8 cellular contexts compared by ENCODE assay signal in the genomic region with DNA sequence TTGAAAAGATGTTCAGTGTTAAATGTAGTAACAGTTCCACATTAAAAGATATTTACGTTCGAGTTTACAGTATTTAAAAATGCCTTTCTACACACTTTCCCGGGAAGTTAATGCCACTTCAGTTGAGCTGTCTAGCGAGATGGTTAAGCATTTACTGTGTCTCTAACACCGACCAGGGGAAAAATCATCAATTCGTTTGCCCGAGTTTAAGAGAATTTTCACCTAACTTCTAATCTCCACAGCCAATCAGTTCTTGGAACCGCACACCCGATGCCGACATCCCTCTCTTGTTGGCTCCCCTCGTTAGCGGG. TPM values are rescaled to one million over a fixed set of nuclear protein-coding genes. Genes with fewer than 3 reads are reported as not detected.
DNase-seq lines count a peak whose midpoint lies in the region; ATAC-seq and TF ChIP-seq lines count a peak whose summit lies in the region.

No MANE protein-coding gene starts in this region.

- H3K4me3 ChIP-seq in BLaER1 (peak overlapping the region; percentile 81), choroid plexus epithelial cell (ENCODE audit: low read depth, low read length) (peak overlapping the region; percentile 99)
- peak overlapping the region; percentile 93 for H3K4me3 ChIP-seq in Jurkat, Clone E6-1 (ENCODE audit: low read length)

- H3K9me3 Mint-ChIP-seq in naive thymus-derived CD8-positive, alpha-beta T cell = peaks cover 0 to 3% (median 0%) of the 10 kb centered on the region in 9 donors

- H3K4me1 ChIP-seq in BLaER1 = peaks cover 60% of the 10 kb centered on the region

- H3K9ac ChIP-seq in BLaER1 = peak overlapping the region; percentile 97; the same call in 1 of the 2 replicates

- H3K27me3 ChIP-seq in BLaER1 = no peaks in the 10 kb centered on the region

- H3K27me3 Mint-ChIP-seq in naive thymus-derived CD8-positive, alpha-beta T cell = peaks cover 0 to 2% (median 0%) of the 10 kb centered on the region in 5 donors

- POLR2A ChIA-PET in naive thymus-derived CD8-positive, alpha-beta T cell (lab: Charles Lee) = interaction anchor here (0.7 to 2.5 kb wide), 19 partner anchors 10 to 1255 kb away, joined by 3 to 37 read pairs (median 5); partner anchors contain the start of genes CDYL, ECI2, FAM50B and WRNIP1

- peaks cover 43% of the 10 kb centered on the region for H4K20me1 ChIP-seq in BLaER1

- TF ChIP-seq CTCF in choroid plexus epithelial cell (conservative IDR thresholded peaks at IDR 0.05; ENCODE audit: low read depth, low read length) = no peak

- DNase-seq in Jurkat, Clone E6-1 (ENCODE audit: low read depth, low spot score) = no peak
- DNase-seq in choroid plexus epithelial cell (ENCODE audit: low read depth) (no peak), iPS-NIHi7 (ENCODE audit: extremely low spot score) (no peak), T-helper 9 cell (no peak), NCI-H526 (lab: John Stamatoyannopoulos, UW) (no peak)
- no peak for DNase-seq in naive thymus-derived CD8-positive, alpha-beta T cell
- DNase-seq in stimulated activated CD4-positive, alpha-beta T cell treated with anti-CD3 and anti-CD28 coated beads, Interleukin-1b, Interleukin-23, amount 100 ng/mL, for 48 hours = no peak

- H3K36me3 Mint-ChIP-seq in naive thymus-derived CD8-positive, alpha-beta T cell = peaks cover 2 to 20% (median 4%) of the 10 kb centered on the region in 3 donors

- H3K27ac Mint-ChIP-seq in naive thymus-derived CD8-positive, alpha-beta T cell = peak overlapping the region; percentile 98 to 100 (median 100)

- peak overlapping the region; percentile 97 for H3K27ac ChIP-seq in BLaER1

- ATAC-seq in naive thymus-derived CD8-positive, alpha-beta T cell = no peak

- peaks cover 21 to 80% (median 70%) of the 10 kb centered on the region in 4 donors for H3K4me1 Mint-ChIP-seq in naive thymus-derived CD8-positive, alpha-beta T cell

- peak overlapping the region; percentile 90 for H3K4me2 ChIP-seq in BLaER1

- H3K9me3 ChIP-seq in BLaER1 = no peaks in the 10 kb centered on the region

- H3K4me3 Mint-ChIP-seq in naive thymus-derived CD8-positive, alpha-beta T cell = peak overlapping the region; percentile 96 to 99 (median 98)

- peaks cover 19% of the 10 kb centered on the region; the same call in 1 of the 2 replicates for H3K36me3 ChIP-seq in BLaER1

RNA-seq across cellular contexts. Expression of gene FAM217A, which starts 58.2 kb away (rescaled TPM):
- not detected for polyA plus RNA-seq in Jurkat, Clone E6-1 (2012; ENCODE audit: insufficient read depth, insufficient read length)
- not detected for total RNA-seq in naive thymus-derived CD8-positive, alpha-beta T cell
- polyA plus RNA-seq in naive thymus-derived CD8-positive, alpha-beta T cell = under 1 TPM in 2 of 3 donors, not detected in 1; 0.08 to 0.23 TPM
